Comparison of ENCODE assay signal across 8 cellular contexts in genomic region chr22:44697423-44698179, GRCh38. TPM values are rescaled to one million over a fixed set of nuclear protein-coding genes. Genes with fewer than 3 reads are reported as not detected.
DNase-seq lines count a peak whose midpoint lies in the region; ATAC-seq and TF ChIP-seq lines count a peak whose summit lies in the region.

No MANE protein-coding gene starts in this region.

- H3K27me3 Mint-ChIP-seq in Caco-2 (ENCODE audit: insufficient read depth, unreplicated experiment), result no peaks in the 10 kb centered on the region
- no peaks in the 10 kb centered on the region for H3K27me3 Mint-ChIP-seq in activated naive CD8-positive, alpha-beta T cell treated with anti-CD3 and anti-CD28 coated beads, Interleukin-2, amount 10 ng/mL, durations not matched to agents 7 days and 5 days

- H3K4me1 Mint-ChIP-seq in Caco-2 (ENCODE audit: low read depth, unreplicated experiment), result peaks cover 16% of the 10 kb centered on the region
- peaks cover 5% of the 10 kb centered on the region for H3K4me1 Mint-ChIP-seq in activated naive CD8-positive, alpha-beta T cell treated with anti-CD3 and anti-CD28 coated beads, Interleukin-2, amount 10 ng/mL, durations not matched to agents 7 days and 5 days

- peak; percentile 28 for ATAC-seq in activated naive CD8-positive, alpha-beta T cell treated with anti-CD3 and anti-CD28 coated beads, Interleukin-2, amount 10 ng/mL, durations not matched to agents 7 days and 5 days (ENCODE audit: low read depth)
- ATAC-seq in heart right ventricle (peak; percentile 37 to 70 (median 64)), sciatic nerve (peak; percentile 70), HG03025 (IDR thresholded peaks at IDR 0.05; ENCODE audit: low FRiP score, unreplicated experiment) (no peak), HG03457 (IDR thresholded peaks at IDR 0.05; ENCODE audit: unreplicated experiment) (no peak)

- peaks cover 28% of the 10 kb centered on the region for H3K36me3 Mint-ChIP-seq in Caco-2 (ENCODE audit: insufficient read depth, unreplicated experiment)
- no peaks in the 10 kb centered on the region for H3K36me3 Mint-ChIP-seq in activated naive CD8-positive, alpha-beta T cell treated with anti-CD3 and anti-CD28 coated beads, Interleukin-2, amount 10 ng/mL, durations not matched to agents 7 days and 5 days

- no peaks in the 10 kb centered on the region for H3K9me3 Mint-ChIP-seq in Caco-2 (ENCODE audit: unreplicated experiment)
- H3K9me3 Mint-ChIP-seq in activated naive CD8-positive, alpha-beta T cell treated with anti-CD3 and anti-CD28 coated beads, Interleukin-2, amount 10 ng/mL, durations not matched to agents 7 days and 5 days, result no peaks in the 10 kb centered on the region

- no TSS peak for BruUV-seq in Caco-2 (replicated peaks; lab: Mats Ljungman, UMichigan)

- 26 to 27% methylated on average over 21 to 22 of the region's 22 CpGs for WGBS in heart right ventricle, 2 donors

- H3K27ac Mint-ChIP-seq in Caco-2 (ENCODE audit: unreplicated experiment), result peak overlapping the region; percentile 86
- H3K27ac Mint-ChIP-seq in activated naive CD8-positive, alpha-beta T cell treated with anti-CD3 and anti-CD28 coated beads, Interleukin-2, amount 10 ng/mL, durations not matched to agents 7 days and 5 days, result no peak overlapping the region

- peak; percentile 83 to 89 for TF ChIP-seq CTCF in Caco-2 (IDR thresholded peaks at IDR 0.05; ENCODE audit: insufficient read depth in 1 of 2, low read depth in 1 of 2, low read length in 1 of 2, severe bottlenecking in 1 of 2, unreplicated experiment in 1 of 2)
- peak; percentile 87 to 96 (median 93) for TF ChIP-seq CTCF in heart right ventricle (IDR thresholded peaks at IDR 0.05)

- H3K36me3 ChIP-seq in Caco-2 (ENCODE audit: control insufficient read depth, insufficient read depth, low read length) (no peaks in the 10 kb centered on the region), heart right ventricle (no peaks in the 10 kb centered on the region)

- no peak overlapping the region for H3K4me3 Mint-ChIP-seq in Caco-2 (ENCODE audit: unreplicated experiment)
- H3K4me3 Mint-ChIP-seq in activated naive CD8-positive, alpha-beta T cell treated with anti-CD3 and anti-CD28 coated beads, Interleukin-2, amount 10 ng/mL, durations not matched to agents 7 days and 5 days, result no peak overlapping the region

- H3K27me3 ChIP-seq in Caco-2 (replicated peaks; ENCODE audit: control insufficient read depth, insufficient read depth, low read length), result no peaks in the 10 kb centered on the region
- peaks cover 0 to 19% (median under 1%) of the 10 kb centered on the region in 7 donors for H3K27me3 ChIP-seq in heart right ventricle

- CTCF ChIA-PET in Caco-2 (lab: Charles Lee), result no interaction called here

- no peak overlapping the region for H3K27ac ChIP-seq in heart right ventricle

- H3K9me3 ChIP-seq in Caco-2, result no peaks in the 10 kb centered on the region
- H3K9me3 ChIP-seq in heart right ventricle, result no peaks in the 10 kb centered on the region

- H3K4me3 ChIP-seq in Caco-2 (ENCODE audit: low read depth, low read length) (no peak overlapping the region), heart right ventricle (no peak overlapping the region)

- DNase-seq in Caco-2 (peak; percentile 73 to 85), HT1080 (ENCODE audit: low read depth) (peak; percentile 57), T follicular helper cell (ENCODE audit: low read depth) (peak; percentile 74), heart right ventricle (peak; percentile 72 to 84), sciatic nerve (ENCODE audit: low spot score) (peak; percentile 90)
- peak; percentile 90 for DNase-seq in activated naive CD8-positive, alpha-beta T cell treated with anti-CD3 and anti-CD28 coated beads, Interleukin-2, amount 10 ng/mL, durations not matched to agents 7 days and 5 days

- intact Hi-C loops in Caco-2 (cut with micrococcal nuclease; ENCODE audit: unreplicated experiment) (no loop called here), heart right ventricle (cut with DNase I) (loop anchor here (1.0 to 2.0 kb wide), 4 partner anchors 37 to 39 kb away; no protein-coding TSS in a partner anchor), sciatic nerve (cut with DNase I) (loop anchor here (5.0 kb wide), 1 partner anchor 40 kb away; no protein-coding TSS in a partner anchor)

- H3K4me1 ChIP-seq in Caco-2 (peaks cover 61% of the 10 kb centered on the region), heart right ventricle (peaks cover 2 to 21% (median 7%) of the 10 kb centered on the region in 9 donors)

- POLR2A ChIA-PET in Caco-2 (lab: Charles Lee), result no interaction called here
- POLR2A ChIA-PET in activated naive CD8-positive, alpha-beta T cell treated with anti-CD3 and anti-CD28 coated beads, Interleukin-2, amount 10 ng/mL, durations not matched to agents 7 days and 5 days (lab: Charles Lee), result no interaction called here

RNA-seq across cellular contexts. Expression of gene PRR5, which starts 4.4 kb away (rescaled TPM):
- total RNA-seq in Caco-2 (2022) (74.8 and 82.8 TPM in 2 replicates), heart right ventricle (1 to 10 TPM in 9 of 10 donors, under 1 TPM in 1; 0.96 to 4.8 (median 2.9) TPM), sciatic nerve (33.7 TPM)
- total RNA-seq in HT1080 (2014; rRNA removed; shearing (Covaris generic)), result 1.3 and 1.8 TPM in 2 replicates
- 3.5 and 3.9 TPM in 2 replicates for polyA plus RNA-seq in HT1080 (2015; cell fraction: cytosol; rRNA removed)
- 3.9 and 4.5 TPM in 2 replicates for polyA plus RNA-seq in HT1080 (2015; cell fraction: nucleus; rRNA removed)
- 10 to 100 TPM; 51.5 to 52.3 TPM for total RNA-seq in activated naive CD8-positive, alpha-beta T cell treated with anti-CD3 and anti-CD28 coated beads, Interleukin-2, amount 10 ng/mL, durations not matched to agents 7 days and 5 days
- polyA plus RNA-seq in heart right ventricle, result 1 to 10 TPM; 2.8 to 3.4 TPM

RNA-seq across cellular contexts. Expression of gene ARHGAP8, which starts 54.8 kb away (rescaled TPM):
- 81.5 and 90.5 TPM in 2 replicates for total RNA-seq in Caco-2 (2022)
- not detected in 2 replicates for total RNA-seq in HT1080 (2014; rRNA removed; shearing (Covaris generic))
- polyA plus RNA-seq in HT1080 (2015; cell fraction: cytosol; rRNA removed), result not detected in 2 replicates
- not detected in 2 replicates for polyA plus RNA-seq in HT1080 (2015; cell fraction: nucleus; rRNA removed)
- 1 to 10 TPM; 2.2 to 2.9 TPM for total RNA-seq in activated naive CD8-positive, alpha-beta T cell treated with anti-CD3 and anti-CD28 coated beads, Interleukin-2, amount 10 ng/mL, durations not matched to agents 7 days and 5 days
- under 1 TPM in 5 of 10 donors, not detected in 5; 0.30 to 0.53 (median 0.40) TPM for total RNA-seq in heart right ventricle
- under 1 TPM; 0.17 to 0.22 TPM for polyA plus RNA-seq in heart right ventricle
- total RNA-seq in sciatic nerve, result 17.3 TPM

Comparison
In these comparisons a context has a peak if more than half of its experiments do, and no peak if none do; other contexts are left out.
1. ATAC-seq: peak in activated naive CD8-positive, alpha-beta T cell treated with anti-CD3 and anti-CD28 coated beads, Interleukin-2, amount 10 ng/mL, durations not matched to agents 7 days and 5 days (single experiment), heart right ventricle (8 of 8) and sciatic nerve (single experiment); none in HG03025 (single experiment) and HG03457 (single experiment).
2. Peak in every context shown above with its lines, with median percentiles within 50 percentile points of each other: DNase-seq.